1 cellular context compared by ENCODE assay signal in genomic region chr11:67482736-67483497, GRCh38.
TF ChIP-seq lines count a peak whose summit lies in the region.

TSS of gene AIP (plus strand) at chr11:67483026. CDS start at chr11:67483159, 133 bp downstream.

TF ChIP-seq in HepG2, 621 proteins besides CTCF, POLR2A, EP300 and RAD21 (continued from another document and continues in another):
- TF ChIP-seq REXO4 (CRISPR knock-in tag; IDR thresholded peaks at IDR 0.05; ENCODE audit: borderline replicate concordance), result 0 out of 2 replicates have a peak, but pooled peaks have one; percentile 62
- TF ChIP-seq ZNF709 (CRISPR knock-in tag; IDR thresholded peaks at IDR 0.05), result peak; percentile 99
- peak; percentile 94 for TF ChIP-seq TAF1 (CRISPR knock-in tag; IDR thresholded peaks at IDR 0.05)
- TF ChIP-seq ZBTB42 (CRISPR knock-in tag; IDR thresholded peaks at IDR 0.05), result peak; percentile 88; the same call in 1 of the 2 replicates
- TF ChIP-seq GATAD1 (CRISPR knock-in tag; IDR thresholded peaks at IDR 0.05), result peak; percentile 94
- TF ChIP-seq RERE (CRISPR knock-in tag; IDR thresholded peaks at IDR 0.05; ENCODE audit: low read depth), result peak; percentile 37; the same call in 1 of the 2 replicates
- TF ChIP-seq CC2D1A (CRISPR knock-in tag; IDR thresholded peaks at IDR 0.05), result no peak
- TF ChIP-seq RARA (CRISPR knock-in tag; IDR thresholded peaks at IDR 0.05), result peak; percentile 56; the same call in 1 of the 2 replicates
- peak; percentile 90; the same call in 1 of the 2 replicates for TF ChIP-seq CREBL2 (CRISPR knock-in tag; IDR thresholded peaks at IDR 0.05; ENCODE audit: borderline replicate concordance)
- peak; percentile 90; the same call in 1 of the 2 replicates for TF ChIP-seq MYNN (CRISPR knock-in tag; IDR thresholded peaks at IDR 0.05; ENCODE audit: low read depth)
- peak; percentile 86 for TF ChIP-seq ZSCAN25 (CRISPR knock-in tag; IDR thresholded peaks at IDR 0.05)
- peak; percentile 98; the same call in 1 of the 2 replicates for TF ChIP-seq LBX2 (CRISPR knock-in tag; IDR thresholded peaks at IDR 0.05; ENCODE audit: borderline replicate concordance)
- TF ChIP-seq KLF16 (CRISPR knock-in tag; IDR thresholded peaks at IDR 0.05), result peak; percentile 75 to 95; a peak in 3 of 4 replicates
- peak; percentile 98 for TF ChIP-seq SNAPC2 (CRISPR knock-in tag; IDR thresholded peaks at IDR 0.05)
- peak; percentile 82 for TF ChIP-seq ATF1 (CRISPR knock-in tag; IDR thresholded peaks at IDR 0.05)
- no peak for TF ChIP-seq SMARCE1 (IDR thresholded peaks at IDR 0.05; ENCODE audit: borderline replicate concordance)
- TF ChIP-seq ZNF570 (CRISPR knock-in tag; IDR thresholded peaks at IDR 0.05; ENCODE audit: borderline replicate concordance), result peak; percentile 51
- TF ChIP-seq ZNF331 (CRISPR knock-in tag; IDR thresholded peaks at IDR 0.05), result peak; percentile 89; the same call in 1 of the 2 replicates
- TF ChIP-seq ARNTL (CRISPR knock-in tag; IDR thresholded peaks at IDR 0.05), result peak; percentile 88
- no peak; the same call in 1 of the 2 replicates for TF ChIP-seq ZBTB7B (CRISPR knock-in tag; IDR thresholded peaks at IDR 0.05)
- peak; percentile 94 for TF ChIP-seq ZFP36L1 (CRISPR knock-in tag; IDR thresholded peaks at IDR 0.05)
- TF ChIP-seq NR2F6 (IDR thresholded peaks at IDR 0.05), result no peak
- TF ChIP-seq NR2F6 (CRISPR knock-in tag; IDR thresholded peaks at IDR 0.05), result peak; percentile 63; the same call in 1 of the 2 replicates
- peak; percentile 50; the same call in 1 of the 2 replicates for TF ChIP-seq ZNF644 (CRISPR knock-in tag; IDR thresholded peaks at IDR 0.05; ENCODE audit: low read depth)
- TF ChIP-seq STAG1 (CRISPR knock-in tag; IDR thresholded peaks at IDR 0.05), result peak; percentile 21
- peak; percentile 98 for TF ChIP-seq ZNF616 (CRISPR knock-in tag; IDR thresholded peaks at IDR 0.05; ENCODE audit: low read depth)
- no peak for TF ChIP-seq ZFYVE20 (CRISPR knock-in tag; IDR thresholded peaks at IDR 0.05; ENCODE audit: borderline replicate concordance, low read depth)
- peak; percentile 99 for TF ChIP-seq TFDP2 (CRISPR knock-in tag; IDR thresholded peaks at IDR 0.05)
- peak; percentile 50; the same call in 1 of the 2 replicates for TF ChIP-seq PPARG (CRISPR knock-in tag; conservative IDR thresholded peaks at IDR 0.05)
- TF ChIP-seq NFKBIZ (CRISPR knock-in tag; IDR thresholded peaks at IDR 0.05), result peak; percentile 97
- TF ChIP-seq ZBTB33 (CRISPR knock-in tag; IDR thresholded peaks at IDR 0.05), result 0 out of 2 replicates have a peak, but pooled peaks have one; percentile 37
- peak; percentile 73; the same call in 1 of the 2 replicates for TF ChIP-seq ATAD3A (CRISPR knock-in tag; IDR thresholded peaks at IDR 0.05)
- TF ChIP-seq ZNF430 (CRISPR knock-in tag; IDR thresholded peaks at IDR 0.05), result peak; percentile 96
- no peak for TF ChIP-seq HHEX (CRISPR knock-in tag; IDR thresholded peaks at IDR 0.05)
- TF ChIP-seq ETV5 (CRISPR knock-in tag; IDR thresholded peaks at IDR 0.05; ENCODE audit: borderline replicate concordance), result peak; percentile 86
- no peak for TF ChIP-seq MAFK (conservative IDR thresholded peaks at IDR 0.05 in 1 of 2, IDR thresholded peaks at IDR 0.05 in 1 of 2; ENCODE audit: low read length in 2 of 2)
- TF ChIP-seq THAP8 (CRISPR knock-in tag; IDR thresholded peaks at IDR 0.05; ENCODE audit: borderline replicate concordance), result peak; percentile 92; the same call in 1 of the 2 replicates
- TF ChIP-seq ZNF318 (CRISPR knock-in tag; IDR thresholded peaks at IDR 0.05), result peak; percentile 94; the same call in 1 of the 2 replicates
- TF ChIP-seq KAT7 (CRISPR knock-in tag; IDR thresholded peaks at IDR 0.05; ENCODE audit: borderline replicate concordance), result peak; percentile 68; the same call in 1 of the 2 replicates
- TF ChIP-seq ZFP41 (CRISPR knock-in tag; IDR thresholded peaks at IDR 0.05; ENCODE audit: borderline replicate concordance), result peak; percentile 45; the same call in 1 of the 2 replicates
- peak; percentile 91 for TF ChIP-seq RXRA (CRISPR knock-in tag; IDR thresholded peaks at IDR 0.05)
- peak; percentile 88 for TF ChIP-seq SP2 (CRISPR knock-in tag; IDR thresholded peaks at IDR 0.05)
- no peak; the same call in 1 of the 2 replicates for TF ChIP-seq ZBTB43 (CRISPR knock-in tag; conservative IDR thresholded peaks at IDR 0.05)
- TF ChIP-seq SRSF4 (IDR thresholded peaks at IDR 0.05; ENCODE audit: low read depth, low read length, poor library complexity, severe bottlenecking), result no peak
